Comparison of ENCODE assay signal across 9 cellular contexts in the genomic region with DNA sequence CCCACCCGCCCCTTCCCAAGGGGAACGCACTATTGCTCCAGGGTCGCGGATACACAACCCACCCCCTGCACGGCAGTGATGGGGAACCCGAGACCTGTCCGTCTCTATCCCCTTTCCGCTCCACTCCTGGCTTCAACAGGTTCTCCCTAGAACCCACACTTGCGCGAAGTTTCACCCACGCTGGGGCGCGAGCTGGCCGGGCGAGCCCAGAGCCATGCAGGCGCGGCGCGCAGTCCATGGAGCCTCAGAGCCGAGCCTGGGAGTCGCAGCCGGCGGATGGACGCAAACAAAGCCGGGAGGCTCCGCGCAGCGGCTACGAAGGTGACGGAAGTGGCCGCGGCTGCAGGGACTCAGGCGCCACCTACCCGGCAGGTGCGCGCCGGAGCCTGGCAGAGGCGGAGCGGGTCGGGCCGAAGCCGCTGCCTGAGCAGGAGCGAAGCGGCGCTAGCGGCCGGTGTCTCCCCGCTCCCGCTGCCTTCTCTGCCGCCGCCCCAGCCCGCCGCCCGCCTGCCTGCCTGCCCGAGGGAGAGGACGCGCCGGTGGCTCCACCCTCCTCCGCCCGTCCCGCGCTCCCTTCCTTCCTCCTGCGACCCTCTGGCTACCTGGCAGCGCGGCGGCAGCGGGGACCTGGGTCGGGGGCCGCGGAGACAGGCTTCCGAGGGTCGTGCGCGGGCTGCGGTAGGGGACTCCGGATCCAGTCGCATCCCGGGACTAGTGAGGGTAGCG. TPM values are rescaled to one million over a fixed set of nuclear protein-coding genes. Genes with fewer than 3 reads are reported as not detected.
DNase-seq lines count a peak whose midpoint lies in the region; ATAC-seq and TF ChIP-seq lines count a peak whose summit lies in the region.
"Had no signal": no experiment of that assay in that cellular context is flagged by ENCODE, and none has a peak within 500 bp of the region (broad histone marks: within the 10 kb centered on the region; RNA-seq: fewer than 3 reads in every experiment).

No MANE protein-coding gene starts in this region.

- no peak overlapping the region for H3K27ac ChIP-seq in iPS-18a (ENCODE audit: low read length)
- H3K27ac ChIP-seq in caudate nucleus (ENCODE audit: low read depth, low read length) = no peak overlapping the region

- intact Hi-C loops in activated CD8-positive, alpha-beta T cell treated with anti-CD3 and anti-CD28 coated beads for 36 hours (cut with micrococcal nuclease) = no loop called here

- H3K4me1 Mint-ChIP-seq in activated CD8-positive, alpha-beta T cell treated with anti-CD3 and anti-CD28 coated beads for 36 hours (ENCODE audit: low read depth) = peaks cover 5% of the 10 kb centered on the region
- H3K4me1 Mint-ChIP-seq in stimulated activated naive CD8-positive, alpha-beta T cell treated with anti-CD3 and anti-CD28 coated beads, Interleukin-15, amount 100 ng/mL, for 72 hours = peaks cover 32% of the 10 kb centered on the region

- H3K36me3 ChIP-seq in iPS-18a (ENCODE audit: control insufficient read depth, low read depth, low read length) = peaks cover 20% of the 10 kb centered on the region

- DNase-seq in activated T-cell treated with anti-CD3 and anti-CD28 coated beads for 1 hour (ENCODE audit: low read depth) (peak; percentile 7), activated T-cell treated with anti-CD3 and anti-CD28 coated beads for 4 hours (no peak), caudate nucleus (lab: John Stamatoyannopoulos, UW) (no peak), cerebellar nuclear complex (lab: John Stamatoyannopoulos, UW) (no peak)
- DNase-seq in activated CD8-positive, alpha-beta T cell treated with anti-CD3 and anti-CD28 coated beads for 36 hours = peak; percentile 55
- DNase-seq in stimulated activated naive CD8-positive, alpha-beta T cell treated with anti-CD3 and anti-CD28 coated beads, Interleukin-15, amount 100 ng/mL, for 72 hours = peak; percentile 51
- DNase-seq: left cardiac atrium had no signal

- POLR2A ChIA-PET in activated CD8-positive, alpha-beta T cell treated with anti-CD3 and anti-CD28 coated beads for 36 hours (lab: Charles Lee) = no interaction called here

- no peak overlapping the region for H3K27ac Mint-ChIP-seq in activated CD8-positive, alpha-beta T cell treated with anti-CD3 and anti-CD28 coated beads for 36 hours
- no peak overlapping the region for H3K27ac Mint-ChIP-seq in stimulated activated naive CD8-positive, alpha-beta T cell treated with anti-CD3 and anti-CD28 coated beads, Interleukin-15, amount 100 ng/mL, for 72 hours

- peak; percentile 61 for ATAC-seq in activated CD8-positive, alpha-beta T cell treated with anti-CD3 and anti-CD28 coated beads for 36 hours
- peak; percentile 74 for ATAC-seq in stimulated activated naive CD8-positive, alpha-beta T cell treated with anti-CD3 and anti-CD28 coated beads, Interleukin-15, amount 100 ng/mL, for 72 hours
- ATAC-seq in HG03025 (IDR thresholded peaks at IDR 0.05; ENCODE audit: low FRiP score, unreplicated experiment) = no peak

- H3K36me3 Mint-ChIP-seq in activated CD8-positive, alpha-beta T cell treated with anti-CD3 and anti-CD28 coated beads for 36 hours (ENCODE audit: low read depth) = no peaks in the 10 kb centered on the region

- H3K9me3 ChIP-seq in iPS-18a (ENCODE audit: control insufficient read depth, low read depth, low read length) = peaks cover 13% of the 10 kb centered on the region

- H3K9me3 Mint-ChIP-seq in activated CD8-positive, alpha-beta T cell treated with anti-CD3 and anti-CD28 coated beads for 36 hours = peaks cover 3% of the 10 kb centered on the region
- H3K9me3 Mint-ChIP-seq in stimulated activated naive CD8-positive, alpha-beta T cell treated with anti-CD3 and anti-CD28 coated beads, Interleukin-15, amount 100 ng/mL, for 72 hours = peaks cover 0 to 13% of the 10 kb centered on the region in 2 donors

- peak overlapping the region; percentile 58 for H3K9ac ChIP-seq in iPS-18a (ENCODE audit: low read length)

- H3K27me3 Mint-ChIP-seq in activated CD8-positive, alpha-beta T cell treated with anti-CD3 and anti-CD28 coated beads for 36 hours = peaks cover 44% of the 10 kb centered on the region
- H3K27me3 Mint-ChIP-seq in stimulated activated naive CD8-positive, alpha-beta T cell treated with anti-CD3 and anti-CD28 coated beads, Interleukin-15, amount 100 ng/mL, for 72 hours = peaks cover 69% of the 10 kb centered on the region

- H3K4me3 Mint-ChIP-seq in activated CD8-positive, alpha-beta T cell treated with anti-CD3 and anti-CD28 coated beads for 36 hours = peak overlapping the region; percentile 29
- H3K4me3 Mint-ChIP-seq in stimulated activated naive CD8-positive, alpha-beta T cell treated with anti-CD3 and anti-CD28 coated beads, Interleukin-15, amount 100 ng/mL, for 72 hours = peak overlapping the region; percentile 56 to 73

- H3K4me1 ChIP-seq in iPS-18a (ENCODE audit: control insufficient read depth, low read depth, low read length) = peaks cover 33% of the 10 kb centered on the region

- peak overlapping the region; percentile 79 for H3K4me3 ChIP-seq in iPS-18a (ENCODE audit: low read length)

- no peak for TF ChIP-seq CTCF in activated CD8-positive, alpha-beta T cell treated with anti-CD3 and anti-CD28 coated beads for 36 hours (IDR thresholded peaks at IDR 0.05)

- peaks cover 58% of the 10 kb centered on the region for H3K27me3 ChIP-seq in iPS-18a (ENCODE audit: control insufficient read depth, insufficient read depth, low read length)

- CTCF ChIA-PET in activated CD8-positive, alpha-beta T cell treated with anti-CD3 and anti-CD28 coated beads for 36 hours (lab: Charles Lee) = interaction anchor here (0.9 kb wide), 1 partner anchor 8 kb away, joined by 3 read pairs; no protein-coding TSS in a partner anchor

RNA-seq across cellular contexts. Expression of gene ALPG, which starts 14.0 kb away (rescaled TPM):
- total RNA-seq in activated CD8-positive, alpha-beta T cell treated with anti-CD3 and anti-CD28 coated beads for 36 hours = not detected
- total RNA-seq: left cardiac atrium had no signal

RNA-seq across cellular contexts. Expression of gene ALPI, which starts 35.3 kb away (rescaled TPM):
- total RNA-seq in activated CD8-positive, alpha-beta T cell treated with anti-CD3 and anti-CD28 coated beads for 36 hours = not detected
- total RNA-seq: left cardiac atrium had no signal

RNA-seq across cellular contexts. Expression of gene ALPP, which starts 42.1 kb away (rescaled TPM):
- total RNA-seq in activated CD8-positive, alpha-beta T cell treated with anti-CD3 and anti-CD28 coated beads for 36 hours = not detected
- total RNA-seq: left cardiac atrium had no signal

Comparison
In these comparisons a context has a peak if more than half of its experiments do, and no peak if none do; other contexts are left out.
1. DNase-seq: peak in activated T-cell treated with anti-CD3 and anti-CD28 coated beads for 1 hour (single experiment), activated CD8-positive, alpha-beta T cell treated with anti-CD3 and anti-CD28 coated beads for 36 hours (single experiment) and stimulated activated naive CD8-positive, alpha-beta T cell treated with anti-CD3 and anti-CD28 coated beads, Interleukin-15, amount 100 ng/mL, for 72 hours (2 of 2); none in activated T-cell treated with anti-CD3 and anti-CD28 coated beads for 4 hours (single experiment), caudate nucleus (0 of 61) and cerebellar nuclear complex (0 of 2).